In genomic region chr1:101293461-101294045, GRCh38 we compare ENCODE assay signal across 9 cellular contexts. TPM values are rescaled to one million over a fixed set of nuclear protein-coding genes. Genes with fewer than 3 reads are reported as not detected.
DNase-seq lines count a peak whose midpoint lies in the region; ATAC-seq lines count a peak whose summit lies in the region.
"Had no signal": no experiment of that assay in that cellular context is flagged by ENCODE, and none has a peak within 500 bp of the region (broad histone marks: within the 10 kb centered on the region; RNA-seq: fewer than 3 reads in every experiment).

No MANE protein-coding gene starts in this region.

- peaks cover 83% of the 10 kb centered on the region for H3K4me1 Mint-ChIP-seq in activated CD4-positive, alpha-beta T cell treated with anti-CD3 and anti-CD28 coated beads for 36 hours

- CTCF ChIA-PET in activated CD4-positive, alpha-beta T cell treated with anti-CD3 and anti-CD28 coated beads for 36 hours (lab: Charles Lee): interaction anchor here (0.6 to 9.6 kb wide), 8 partner anchors 10 to 399 kb away, joined by 3 to 98 read pairs (median 4); partner anchors contain the start of gene EXTL2

- H3K27me3 Mint-ChIP-seq in activated CD4-positive, alpha-beta T cell treated with anti-CD3 and anti-CD28 coated beads for 36 hours: no peaks in the 10 kb centered on the region
- H3K27me3 Mint-ChIP-seq: CD4-positive, CD25-positive, alpha-beta regulatory T cell had no signal

- POLR2A ChIA-PET in activated CD4-positive, alpha-beta T cell treated with anti-CD3 and anti-CD28 coated beads for 36 hours (lab: Charles Lee): no interaction called here

- peak; percentile 25 for ATAC-seq in activated CD4-positive, alpha-beta T cell treated with anti-CD3 and anti-CD28 coated beads for 36 hours
- peak; percentile 44 for ATAC-seq in HG03159 (IDR thresholded peaks at IDR 0.05; ENCODE audit: unreplicated experiment)

- no peaks in the 10 kb centered on the region for H3K9me3 Mint-ChIP-seq in activated CD4-positive, alpha-beta T cell treated with anti-CD3 and anti-CD28 coated beads for 36 hours (ENCODE audit: low read depth)

- intact Hi-C loops in activated CD4-positive, alpha-beta T cell treated with anti-CD3 and anti-CD28 coated beads for 36 hours (cut with DNase I, micrococcal nuclease): loop anchor here (1.0 to 10.0 kb wide), 4 partner anchors 16 to 849 kb away; no protein-coding TSS in a partner anchor

- peak; percentile 79 for DNase-seq in activated CD4-positive, alpha-beta T cell treated with anti-CD3 and anti-CD28 coated beads for 36 hours
- no peak for DNase-seq in activated CD4-positive, alpha-beta T cell treated with anti-CD3 and anti-CD28 coated beads for 1 hour
- DNase-seq in activated CD8-positive, alpha-beta memory T cell treated with anti-CD3 and anti-CD28 coated beads, Interleukin-2, amount 50 U/mL, for 24 hours (ENCODE audit: extremely low read depth): peak; percentile 43
- DNase-seq in stimulated activated CD4-positive, alpha-beta T cell treated with anti-CD3 and anti-CD28 coated beads, Interleukin-15, amount 100 ng/mL, for 24 hours: peak; percentile 78
- DNase-seq in HK-2 (ENCODE audit: unreplicated experiment) (no peak), ecto neural progenitor cell (ENCODE audit: low spot score) (no peak), NCI-H1417 treated with DMSO at 0.1 percent for 48 hours (lab: John Stamatoyannopoulos, UW) (no peak)
- DNase-seq: CD4-positive, CD25-positive, alpha-beta regulatory T cell had no signal

- no peaks in the 10 kb centered on the region for H3K36me3 Mint-ChIP-seq in activated CD4-positive, alpha-beta T cell treated with anti-CD3 and anti-CD28 coated beads for 36 hours (ENCODE audit: low read depth)

- peak overlapping the region; percentile 82 for H3K27ac Mint-ChIP-seq in activated CD4-positive, alpha-beta T cell treated with anti-CD3 and anti-CD28 coated beads for 36 hours

- H3K4me3 Mint-ChIP-seq in activated CD4-positive, alpha-beta T cell treated with anti-CD3 and anti-CD28 coated beads for 36 hours: peak overlapping the region; percentile 43

RNA-seq across cellular contexts. Expression of gene S1PR1, which starts 56.7 kb away (rescaled TPM):
- 100 to 1,000 TPM; 109 to 130 TPM for total RNA-seq in activated CD4-positive, alpha-beta T cell treated with anti-CD3 and anti-CD28 coated beads for 36 hours

Comparison
In these comparisons a context has a peak if more than half of its experiments do, and no peak if none do; other contexts are left out.
1. DNase-seq: peak in activated CD4-positive, alpha-beta T cell treated with anti-CD3 and anti-CD28 coated beads for 36 hours (single experiment), activated CD8-positive, alpha-beta memory T cell treated with anti-CD3 and anti-CD28 coated beads, Interleukin-2, amount 50 U/mL, for 24 hours (single experiment) and stimulated activated CD4-positive, alpha-beta T cell treated with anti-CD3 and anti-CD28 coated beads, Interleukin-15, amount 100 ng/mL, for 24 hours (single experiment); none in activated CD4-positive, alpha-beta T cell treated with anti-CD3 and anti-CD28 coated beads for 1 hour (single experiment), HK-2 (single experiment), ecto neural progenitor cell (single experiment) and NCI-H1417 treated with DMSO at 0.1 percent for 48 hours (single experiment).